2 cellular contexts compared by ENCODE assay signal in the genomic region with DNA sequence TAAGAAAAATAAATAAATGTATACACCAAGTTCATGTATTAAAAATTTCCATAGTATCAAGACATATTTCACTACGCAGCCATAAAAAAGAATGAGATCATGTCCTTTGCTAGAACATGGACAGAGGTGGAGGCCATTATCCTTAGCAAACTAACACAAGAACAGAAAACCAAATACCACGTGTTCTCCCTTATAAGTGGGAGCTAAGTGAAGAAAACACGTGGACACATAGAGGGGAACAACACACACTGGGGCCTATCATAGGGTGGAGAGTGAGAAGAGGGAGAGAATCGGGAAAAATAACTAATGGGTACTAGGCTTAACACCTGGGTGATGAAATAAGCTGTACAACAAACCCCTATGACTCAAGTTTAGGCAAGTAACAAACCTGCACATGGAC.
TF ChIP-seq lines count a peak whose summit lies in the region.

No MANE protein-coding gene starts in this region.

TF ChIP-seq in HepG2, 621 proteins besides CTCF, POLR2A, EP300 and RAD21:
- TF ChIP-seq, protein P1, sequence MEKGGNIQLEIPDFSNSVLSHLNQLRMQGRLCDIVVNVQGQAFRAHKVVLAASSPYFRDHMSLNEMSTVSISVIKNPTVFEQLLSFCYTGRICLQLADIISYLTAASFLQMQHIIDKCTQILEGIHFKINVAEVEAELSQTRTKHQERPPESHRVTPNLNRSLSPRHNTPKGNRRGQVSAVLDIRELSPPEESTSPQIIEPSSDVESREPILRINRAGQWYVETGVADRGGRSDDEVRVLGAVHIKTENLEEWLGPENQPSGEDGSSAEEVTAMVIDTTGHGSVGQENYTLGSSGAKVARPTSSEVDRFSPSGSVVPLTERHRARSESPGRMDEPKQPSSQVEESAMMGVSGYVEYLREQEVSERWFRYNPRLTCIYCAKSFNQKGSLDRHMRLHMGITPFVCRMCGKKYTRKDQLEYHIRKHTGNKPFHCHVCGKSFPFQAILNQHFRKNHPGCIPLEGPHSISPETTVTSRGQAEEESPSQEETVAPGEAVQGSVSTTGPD (CRISPR knock-in tag; IDR thresholded peaks at IDR 0.05) = no peak
- TF ChIP-seq, protein P2, sequence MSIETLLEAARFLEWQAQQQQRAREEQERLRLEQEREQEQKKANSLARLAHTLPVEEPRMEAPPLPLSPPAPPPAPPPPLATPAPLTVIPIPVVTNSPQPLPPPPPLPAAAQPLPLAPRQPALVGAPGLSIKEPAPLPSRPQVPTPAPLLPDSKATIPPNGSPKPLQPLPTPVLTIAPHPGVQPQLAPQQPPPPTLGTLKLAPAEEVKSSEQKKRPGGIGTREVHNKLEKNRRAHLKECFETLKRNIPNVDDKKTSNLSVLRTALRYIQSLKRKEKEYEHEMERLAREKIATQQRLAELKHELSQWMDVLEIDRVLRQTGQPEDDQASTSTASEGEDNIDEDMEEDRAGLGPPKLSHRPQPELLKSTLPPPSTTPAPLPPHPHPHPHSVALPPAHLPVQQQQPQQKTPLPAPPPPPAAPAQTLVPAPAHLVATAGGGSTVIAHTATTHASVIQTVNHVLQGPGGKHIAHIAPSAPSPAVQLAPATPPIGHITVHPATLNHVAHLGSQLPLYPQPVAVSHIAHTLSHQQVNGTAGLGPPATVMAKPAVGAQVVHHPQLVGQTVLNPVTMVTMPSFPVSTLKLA (IDR thresholded peaks at IDR 0.05) = peak; percentile 99
- TF ChIP-seq RXRA (CRISPR knock-in tag; IDR thresholded peaks at IDR 0.05) = no peak
- TF ChIP-seq CENPT (CRISPR knock-in tag; IDR thresholded peaks at IDR 0.05; ENCODE audit: low read depth) = no peak

TF ChIP-seq in SK-N-SH, 30 proteins besides CTCF, POLR2A, EP300 and RAD21 (continued from another document):
- TF ChIP-seq USF2 (IDR thresholded peaks at IDR 0.05; ENCODE audit: borderline replicate concordance, low read depth, low read length) = no peak
- no peak for TF ChIP-seq NFIC (IDR thresholded peaks at IDR 0.05; ENCODE audit: borderline replicate concordance)
- TF ChIP-seq RXRA (IDR thresholded peaks at IDR 0.05; ENCODE audit: borderline replicate concordance, low read depth) = no peak
- no peak for TF ChIP-seq RCOR1 (IDR thresholded peaks at IDR 0.05; ENCODE audit: low read length)
- no peak for TF ChIP-seq IRF3 (IDR thresholded peaks at IDR 0.05; ENCODE audit: low read depth, low read length)
- no peak for TF ChIP-seq FOXJ3 (CRISPR knock-in tag; IDR thresholded peaks at IDR 0.05)
- no peak for TF ChIP-seq CHD2 (IDR thresholded peaks at IDR 0.05; ENCODE audit: low read length, partially characterized antibody)
- no peak for TF ChIP-seq JUND (IDR thresholded peaks at IDR 0.05)
- no peak for TF ChIP-seq SMC3 (IDR thresholded peaks at IDR 0.05; ENCODE audit: low read depth, low read length)
